ENCODE assay signal across 8 cellular contexts in the genomic region with DNA sequence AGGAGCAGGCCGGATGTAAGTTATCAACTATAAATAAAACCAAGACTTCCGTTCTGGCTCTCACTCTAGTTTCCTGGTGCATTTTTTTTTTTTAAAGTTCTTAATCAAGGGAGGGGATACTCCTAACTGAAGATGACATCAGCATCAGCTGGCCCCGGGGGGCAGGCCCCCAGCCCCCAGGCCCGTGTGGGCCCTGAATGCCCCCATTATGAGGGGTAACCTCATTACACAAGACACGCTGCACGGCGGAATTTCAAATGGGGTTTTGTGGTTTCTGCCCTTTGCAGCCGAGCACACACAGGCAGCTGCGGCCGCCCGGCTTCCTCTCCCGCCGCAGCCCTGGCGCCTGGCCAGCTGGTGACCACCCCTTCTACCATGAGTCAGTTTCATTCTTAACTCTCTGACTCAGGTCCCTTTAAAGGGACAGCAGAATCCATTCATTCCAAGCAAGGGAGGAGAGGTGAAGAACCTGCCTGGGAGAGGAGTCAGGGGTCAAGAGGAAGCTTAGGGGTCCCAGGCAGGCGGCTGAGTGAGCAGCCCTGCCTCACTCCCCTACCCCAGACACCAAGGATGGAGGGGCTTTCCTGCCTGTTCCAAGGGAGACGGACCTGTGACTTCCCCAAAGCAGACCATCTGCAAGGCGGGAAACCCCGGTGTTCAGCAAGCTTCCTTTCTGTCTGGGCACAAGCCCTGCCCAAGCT. TPM values are rescaled to one million over a fixed set of nuclear protein-coding genes. Genes with fewer than 3 reads are reported as not detected.
DNase-seq lines count a peak whose midpoint lies in the region; ATAC-seq and TF ChIP-seq lines count a peak whose summit lies in the region.

No MANE protein-coding gene starts in this region.

- H3K36me3 ChIP-seq in lower lobe of right lung, result no peaks in the 10 kb centered on the region

- intact Hi-C loops in lower lobe of right lung (cut with DNase I), result loop anchor here (10.0 kb wide), 1 partner anchor 347 kb away; the partner anchor contains the start of gene CCND1

- H3K4me3 ChIP-seq in GM12864 (ENCODE audit: low read depth, low read length) (peak overlapping the region; percentile 40), lower lobe of right lung (peak overlapping the region; percentile 39)

- peaks cover 78% of the 10 kb centered on the region for H3K4me1 ChIP-seq in lower lobe of right lung

- H3K9me3 ChIP-seq in lower lobe of right lung, result no peaks in the 10 kb centered on the region

- no peak for TF ChIP-seq CTCF in GM12864 (IDR thresholded peaks at IDR 0.05; ENCODE audit: low read depth, low read length, missing control alignments)
- no peak for TF ChIP-seq CTCF in lower lobe of right lung (IDR thresholded peaks at IDR 0.05)

- peak overlapping the region; percentile 88 for H3K27ac ChIP-seq in lower lobe of right lung

- H3K27me3 ChIP-seq in lower lobe of right lung (ENCODE audit: low read depth), result no peaks in the 10 kb centered on the region

- DNase-seq in GM12864 (ENCODE audit: low read depth), result peak; percentile 88
- DNase-seq in NCI-H1092 treated with DMSO at 0.1 percent for 48 hours (lab: John Stamatoyannopoulos, UW), result peak; percentile 38
- DNase-seq in activated CD4-positive, alpha-beta T cell treated with anti-CD3 and anti-CD28 coated beads for 1 hour, result peak; percentile 51
- DNase-seq in cerebellar cortex (ENCODE audit: low spot score), result peak; percentile 42
- peak; percentile 94 for DNase-seq in lower lobe of right lung
- DNase-seq in stimulated activated CD4-positive, alpha-beta T cell treated with anti-CD3 and anti-CD28 coated beads, TNF-alpha, amount 100 ng/mL, for 1 hour (ENCODE audit: low read depth in 3 of 3, low spot score in 1 of 3), result peak; percentile 33 to 56 (median 33)
- DNase-seq in NCI-H2081 treated with DMSO at 0.1 percent for 48 hours (lab: John Stamatoyannopoulos, UW), result no peak

- peak; percentile 51 for ATAC-seq in HG02610 (IDR thresholded peaks at IDR 0.05; ENCODE audit: unreplicated experiment)
- peak; percentile 77 to 78 for ATAC-seq in lower lobe of right lung

RNA-seq across cellular contexts. Expression of gene MYEOV, which starts 3.4 kb away (rescaled TPM):
- total RNA-seq in lower lobe of right lung, result 1.2 TPM
